Comparison of ENCODE assay signal across 7 cellular contexts in genomic region chr11:29343465-29344333, GRCh38.
A peak's percentile ranks its signal among the peaks of the same experiment; 100 is the strongest.
DNase-seq lines count a peak whose midpoint lies in the region; ATAC-seq and TF ChIP-seq lines count a peak whose summit lies in the region.

No MANE protein-coding gene starts in this region.

- peak; percentile 95 for ATAC-seq in HG03108 (IDR thresholded peaks at IDR 0.05; ENCODE audit: unreplicated experiment)

- peak; percentile 96 for TF ChIP-seq CTCF in astrocyte of the spinal cord (IDR thresholded peaks at IDR 0.05; ENCODE audit: low read depth, low read length)

- no peak overlapping the region for H3K4me3 ChIP-seq in astrocyte of the spinal cord (ENCODE audit: low read depth, low read length)

- in situ Hi-C loops in astrocyte of the spinal cord (cut with HindIII; ENCODE audit: low sequenced_read_pairs) = loop anchor here (25.0 kb wide), 1 partner anchor 1631 kb away; the partner anchor contains the start of gene BDNF

- peak; percentile 70 for DNase-seq in ELF-1 (ENCODE audit: low read depth, low spot score)
- DNase-seq in GM19240 (ENCODE audit: insufficient read length, low spot score) = peak; percentile 1
- peak; percentile 51 for DNase-seq in NCI-H774 (lab: John Stamatoyannopoulos, UW)
- peak; percentile 36 for DNase-seq in astrocyte of the spinal cord (ENCODE audit: low read depth, low spot score)
- peak; percentile 55 for DNase-seq in iris pigment epithelial cell (ENCODE audit: low read depth)
- peak in 2 of 3 donors; percentile 0 to 14 for DNase-seq in stimulated activated CD4-positive, alpha-beta T cell treated with anti-CD3 and anti-CD28 coated beads, TNF-alpha, amount 100 ng/mL, for 48 hours (ENCODE audit: low read depth in 3 of 3)

Comparison
In these comparisons a context has a peak if more than half of its experiments do, and no peak if none do; other contexts are left out.
1. DNase-seq: peak in every context shown above with its lines; median percentile 70 in ELF-1; 55 in iris pigment epithelial cell; 51 in NCI-H774; 36 in astrocyte of the spinal cord; 7 in stimulated activated CD4-positive, alpha-beta T cell treated with anti-CD3 and anti-CD28 coated beads, TNF-alpha, amount 100 ng/mL, for 48 hours; 1 in GM19240.